ENCODE assay signal across 8 cellular contexts in genomic region chr15:88246666-88247446, GRCh38. TPM values are rescaled to one million over a fixed set of nuclear protein-coding genes. Genes with fewer than 3 reads are reported as not detected.
DNase-seq lines count a peak whose midpoint lies in the region; ATAC-seq, FAIRE-seq and TF ChIP-seq lines count a peak whose summit lies in the region.

No MANE protein-coding gene starts in this region.

- POLR2A ChIA-PET in activated CD8-positive, alpha-beta T cell treated with anti-CD3 and anti-CD28 coated beads for 36 hours (lab: Charles Lee): no interaction called here

- TF ChIP-seq CTCF in activated CD8-positive, alpha-beta T cell treated with anti-CD3 and anti-CD28 coated beads for 36 hours (IDR thresholded peaks at IDR 0.05): peak; percentile 85

- no peaks in the 10 kb centered on the region for H3K27me3 ChIP-seq in BLaER1
- H3K27me3 ChIP-seq in effector memory CD4-positive, alpha-beta T cell (replicated peaks; ENCODE audit: control insufficient read depth, insufficient read depth, low read length, poor library complexity, severe bottlenecking): no peaks in the 10 kb centered on the region

- no peaks in the 10 kb centered on the region for H3K9me3 Mint-ChIP-seq in activated CD8-positive, alpha-beta T cell treated with anti-CD3 and anti-CD28 coated beads for 36 hours

- CTCF ChIA-PET in activated CD8-positive, alpha-beta T cell treated with anti-CD3 and anti-CD28 coated beads for 36 hours (lab: Charles Lee): interaction anchor here (0.9 to 5.9 kb wide), 15 partner anchors 10 to 1624 kb away, joined by 3 to 64 read pairs (median 4); no protein-coding TSS in a partner anchor

- H3K4me3 Mint-ChIP-seq in activated CD8-positive, alpha-beta T cell treated with anti-CD3 and anti-CD28 coated beads for 36 hours: no peak overlapping the region

- no peak overlapping the region for H3K27ac ChIP-seq in BLaER1
- H3K27ac ChIP-seq in effector memory CD4-positive, alpha-beta T cell (ENCODE audit: insufficient read depth, low read length, poor library complexity, severe bottlenecking): no peak overlapping the region

- no peak overlapping the region for H3K27ac Mint-ChIP-seq in activated CD8-positive, alpha-beta T cell treated with anti-CD3 and anti-CD28 coated beads for 36 hours

- peak overlapping the region; percentile 56 for H3K4me2 ChIP-seq in BLaER1

- no peaks in the 10 kb centered on the region for H4K20me1 ChIP-seq in BLaER1

- peak; percentile 67 for DNase-seq in GM19239 (ENCODE audit: insufficient read length, low spot score)
- DNase-seq in NCI-H748 treated with DMSO at 0.1 percent for 48 hours (lab: John Stamatoyannopoulos, UW): peak; percentile 58
- peak; percentile 81 for DNase-seq in activated CD8-positive, alpha-beta T cell treated with anti-CD3 and anti-CD28 coated beads for 36 hours
- DNase-seq in effector memory CD4-positive, alpha-beta T cell: peak; percentile 26 to 48 (median 28)
- peak; percentile 90 for DNase-seq in medulla oblongata (ENCODE audit: extremely low spot score)
- peak; percentile 45 to 50 for DNase-seq in stimulated activated CD8-positive, alpha-beta memory T cell treated with anti-CD3 and anti-CD28 coated beads, Interleukin-15, amount 100 ng/mL, for 48 hours (ENCODE audit: low read depth in 2 of 2)

- H3K9ac ChIP-seq in BLaER1: no peak overlapping the region

- H3K27me3 Mint-ChIP-seq in activated CD8-positive, alpha-beta T cell treated with anti-CD3 and anti-CD28 coated beads for 36 hours: peaks cover 15% of the 10 kb centered on the region

- FAIRE-seq in GM19239 (lab: Jason Lieb, UNC): peak; percentile 97

- H3K4me1 ChIP-seq in BLaER1: peaks cover 26% of the 10 kb centered on the region
- peaks cover 5% of the 10 kb centered on the region for H3K4me1 ChIP-seq in effector memory CD4-positive, alpha-beta T cell (ENCODE audit: control insufficient read depth, insufficient read depth, low read length, poor library complexity, severe bottlenecking)

- H3K4me1 Mint-ChIP-seq in activated CD8-positive, alpha-beta T cell treated with anti-CD3 and anti-CD28 coated beads for 36 hours (ENCODE audit: low read depth): peaks cover 5% of the 10 kb centered on the region

- no peak overlapping the region for H3K4me3 ChIP-seq in BLaER1
- H3K4me3 ChIP-seq in effector memory CD4-positive, alpha-beta T cell (ENCODE audit: insufficient read depth, low read depth, low read length, poor library complexity, severe bottlenecking): no peak overlapping the region

- peak; percentile 87 for ATAC-seq in HG03432 (IDR thresholded peaks at IDR 0.05; ENCODE audit: unreplicated experiment)
- ATAC-seq in activated CD8-positive, alpha-beta T cell treated with anti-CD3 and anti-CD28 coated beads for 36 hours: peak; percentile 92

- H3K9me3 ChIP-seq in BLaER1: no peaks in the 10 kb centered on the region
- H3K9me3 ChIP-seq in effector memory CD4-positive, alpha-beta T cell (ENCODE audit: control insufficient read depth, low read length): no peaks in the 10 kb centered on the region

- no peaks in the 10 kb centered on the region for H3K36me3 ChIP-seq in BLaER1
- H3K36me3 ChIP-seq in effector memory CD4-positive, alpha-beta T cell (ENCODE audit: control insufficient read depth, insufficient read depth, low read length): no peaks in the 10 kb centered on the region

- no peaks in the 10 kb centered on the region for H3K36me3 Mint-ChIP-seq in activated CD8-positive, alpha-beta T cell treated with anti-CD3 and anti-CD28 coated beads for 36 hours (ENCODE audit: low read depth)

- intact Hi-C loops in activated CD8-positive, alpha-beta T cell treated with anti-CD3 and anti-CD28 coated beads for 36 hours (cut with micrococcal nuclease): loop anchor here (10.0 kb wide), 1 partner anchor 208 kb away; no protein-coding TSS in a partner anchor

RNA-seq across cellular contexts. Expression of gene NTRK3, which starts 9.7 kb away (rescaled TPM):
- not detected for total RNA-seq in activated CD8-positive, alpha-beta T cell treated with anti-CD3 and anti-CD28 coated beads for 36 hours

Comparison
In these comparisons a context has a peak if more than half of its experiments do, and no peak if none do; other contexts are left out.
1. DNase-seq: peak in every context shown above with its lines; median percentile 90 in medulla oblongata; 81 in activated CD8-positive, alpha-beta T cell treated with anti-CD3 and anti-CD28 coated beads for 36 hours; 67 in GM19239; 58 in NCI-H748 treated with DMSO at 0.1 percent for 48 hours; 48 in stimulated activated CD8-positive, alpha-beta memory T cell treated with anti-CD3 and anti-CD28 coated beads, Interleukin-15, amount 100 ng/mL, for 48 hours; 28 in effector memory CD4-positive, alpha-beta T cell.